8 cellular contexts compared by ENCODE assay signal in the genomic region with DNA sequence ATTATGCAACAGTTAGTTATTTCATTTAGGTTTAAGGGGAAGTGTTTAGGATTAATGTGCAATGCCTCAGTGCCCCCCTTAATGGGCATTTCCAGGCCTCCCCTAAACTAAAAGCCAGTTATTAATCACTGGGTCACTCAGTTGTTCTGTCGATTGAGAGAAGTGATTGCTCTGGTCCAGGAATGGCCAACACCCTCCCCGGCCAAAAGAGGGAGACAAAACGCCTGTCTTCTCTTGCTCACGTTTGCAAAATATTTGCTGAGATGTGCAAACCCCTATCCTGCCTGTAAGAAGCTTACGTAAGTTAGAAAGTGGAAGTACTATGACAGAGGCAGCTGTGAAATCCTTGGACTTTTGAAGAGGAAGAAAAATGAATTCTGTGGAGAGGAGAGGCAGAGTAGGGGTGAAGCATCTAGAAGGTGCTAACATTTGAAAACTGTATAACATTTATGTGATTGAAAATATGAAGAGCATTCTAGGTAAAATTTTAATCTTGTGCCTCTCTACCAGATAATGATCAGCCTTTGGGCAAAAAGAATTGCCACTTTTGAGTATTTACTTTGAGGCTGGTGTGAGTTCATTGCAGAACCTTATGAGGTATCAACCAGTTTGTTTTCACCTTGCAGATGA.
DNase-seq lines count a peak whose midpoint lies in the region; ATAC-seq lines count a peak whose summit lies in the region.

No MANE protein-coding gene starts in this region.

- peak; percentile 48 for ATAC-seq in GM21723 (IDR thresholded peaks at IDR 0.05; ENCODE audit: unreplicated experiment)
- no peak for ATAC-seq in activated CD4-positive, CD25-positive, alpha-beta regulatory T cell treated with anti-CD3 and anti-CD28 coated beads, Interleukin-2, amount 50 U/mL, for 24 hours

- DNase-seq in AG20443 (ENCODE audit: low spot score) (peak; percentile 67), OCI-M1 (lab: John Stamatoyannopoulos, UW) (peak; percentile 63), germinal center (ENCODE audit: low spot score) (peak; percentile 16), superior temporal gyrus (ENCODE audit: extremely low spot score) (peak; percentile 62), amniotic stem cell (lab: John Stamatoyannopoulos, UW) (no peak), SHP77 (lab: John Stamatoyannopoulos, UW) (no peak)

Comparison
In these comparisons a context has a peak if more than half of its experiments do, and no peak if none do; other contexts are left out.
1. DNase-seq: peak in AG20443 (single experiment), OCI-M1 (single experiment), germinal center (single experiment) and superior temporal gyrus (single experiment); none in amniotic stem cell (single experiment) and SHP77 (0 of 2).